ENCODE assay signal across 8 cellular contexts in genomic region chr17:53806473-53806872, GRCh38. TPM values are rescaled to one million over a fixed set of nuclear protein-coding genes. Genes with fewer than 3 reads are reported as not detected.
"Had no signal": no experiment of that assay in that cellular context is flagged by ENCODE, and none has a peak within 500 bp of the region (broad histone marks: within the 10 kb centered on the region; RNA-seq: fewer than 3 reads in every experiment).

No MANE protein-coding gene starts in this region.

- H3K4me3 ChIP-seq: GM23338 had no signal

- DNase-seq: H9, HCEC 1CT, IMR-90, KBM-7 had no signal

- H3K4me2 ChIP-seq: GM23338 had no signal

- FAIRE-seq: H1, H54 had no signal

- ATAC-seq: GM23338 had no signal

RNA-seq across cellular contexts. Expression of gene KIF2B, which starts 16.3 kb away (rescaled TPM):
- total RNA-seq: GM23338, H1, H9, HT-29, IMR-90 had no signal
- polyA plus RNA-seq: H1, IMR-90 had no signal
